In the genomic region with DNA sequence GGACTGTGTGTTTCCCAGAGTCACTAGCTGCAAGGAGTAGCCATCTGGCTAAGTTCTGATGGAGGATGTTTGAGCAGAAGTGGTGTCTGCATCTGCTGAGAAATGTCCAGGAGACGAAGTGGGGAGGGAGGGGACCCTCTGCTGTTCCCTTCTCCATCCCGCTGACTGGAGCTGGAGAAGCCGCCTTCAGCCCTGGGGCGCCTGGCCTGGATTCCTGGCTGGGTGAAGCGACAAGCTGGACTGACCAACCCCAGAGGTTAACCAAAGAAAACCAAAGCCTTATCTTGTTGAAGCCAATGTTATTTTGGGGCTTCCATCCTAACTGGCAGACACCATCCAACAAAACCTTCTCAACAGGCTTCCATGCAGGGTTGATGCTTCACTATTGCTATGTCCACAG, we compare ENCODE assay signal across 25 cellular contexts.
"Had no signal": no experiment of that assay in that cellular context is flagged by ENCODE, and none has a peak within 500 bp of the region (broad histone marks: within the 10 kb centered on the region; RNA-seq: fewer than 3 reads in every experiment).

No MANE protein-coding gene starts in this region.

- DNase-seq: hippocampal formation; hypothalamus; immature natural killer cell; islet precursor cell; kidney; kidney glomerular epithelial cell; left cardiac atrium; left colon; left lung; left ventricle myocardium inferior; lower lobe of right lung; mammary epithelial cell; mesenchymal stem cell; mesendoderm; midbrain; mucosa of descending colon; naive B cell; naive thymus-derived CD4-positive, alpha-beta T cell had no signal

- H3K27ac ChIP-seq: hepatocyte, left lung, left ventricle myocardium inferior, lower lobe of right lung had no signal

- H3K27me3 ChIP-seq: hepatocyte, left lung had no signal

- H3K79me2 ChIP-seq: hepatocyte had no signal

- FAIRE-seq: islet of Langerhans, keratinocyte, kidney had no signal

- ATAC-seq: left cardiac atrium; left colon; left lobe of liver; left lung; lower lobe of right lung; mucosa of descending colon; naive thymus-derived CD4-positive, alpha-beta T cell had no signal

- H3K27ac Mint-ChIP-seq: memory B cell; mesothelial cell of epicardium; naive B cell; naive thymus-derived CD4-positive, alpha-beta T cell had no signal

- H3K4me2 ChIP-seq: hepatocyte had no signal

- H3K4me1 Mint-ChIP-seq: memory B cell; naive thymus-derived CD4-positive, alpha-beta T cell had no signal

- H3K27me3 Mint-ChIP-seq: memory B cell; naive B cell; naive thymus-derived CD4-positive, alpha-beta T cell had no signal

- H3K9me3 ChIP-seq: left lung, left ventricle myocardium inferior, lower lobe of right lung, mucosa of descending colon had no signal

- H3K9me3 Mint-ChIP-seq: immature natural killer cell; memory B cell; mesothelial cell of epicardium; naive B cell; naive thymus-derived CD4-positive, alpha-beta T cell had no signal

- H3K4me3 ChIP-seq: hepatocyte, left lung, left ventricle myocardium inferior, lower lobe of right lung, lung, mucosa of descending colon had no signal

- H3K4me1 ChIP-seq: left lung, lower lobe of right lung had no signal

- H2AFZ ChIP-seq: hepatocyte had no signal

- H3K4me3 Mint-ChIP-seq: immature natural killer cell; memory B cell; mesothelial cell of epicardium; naive B cell; naive thymus-derived CD4-positive, alpha-beta T cell had no signal
